In genomic region chr13:44796597-44797517, GRCh38 we compare ENCODE assay signal across 16 cellular contexts.
A peak's percentile ranks its signal among the peaks of the same experiment; 100 is the strongest.
DNase-seq lines count a peak whose midpoint lies in the region; ATAC-seq and TF ChIP-seq lines count a peak whose summit lies in the region.
"Had no signal": no experiment of that assay in that cellular context is flagged by ENCODE, and none has a peak within 500 bp of the region (broad histone marks: within the 10 kb centered on the region; RNA-seq: fewer than 3 reads in every experiment).

No MANE protein-coding gene starts in this region.

- no peak for TF ChIP-seq CTCF in osteoblast (IDR thresholded peaks at IDR 0.05; ENCODE audit: extremely low read depth, low read depth, low read length)

- H4K20me1 ChIP-seq in osteoblast (ENCODE audit: insufficient read depth, low read length) = no peaks in the 10 kb centered on the region
- H4K20me1 ChIP-seq: BLaER1 treated with 17β-estradiol and CSF1 and Interleukin-3, amounts not matched to agents 10 nM and 100 nM had no signal

- peak; percentile 37 for DNase-seq in DMS79 treated with DMSO at 0.1 percent for 48 hours (lab: John Stamatoyannopoulos, UW)
- DNase-seq in NCI-H1092 treated with DMSO at 0.1 percent for 48 hours (lab: John Stamatoyannopoulos, UW) = peak; percentile 26
- DNase-seq in astrocyte of the hippocampus (ENCODE audit: low read depth, low spot score) = peak; percentile 74
- DNase-seq in osteoblast (ENCODE audit: insufficient read length, low spot score, missing footprints) = no peak
- DNase-seq in T-helper 2 cell = no peak
- no peak for DNase-seq in activated CD4-positive, alpha-beta T cell treated with anti-CD3 and anti-CD28 coated beads, Interleukin-2, amount 10 ng/mL, durations not matched to agents 24 days and 14 days
- DNase-seq: activated CD4-positive, alpha-beta T cell treated with anti-CD3 and anti-CD28 coated beads for 48 hours; activated T-cell treated with anti-CD3 and anti-CD28 coated beads, Interleukin-2, amount 50 U/mL, for 1 hour; H9; NCI-H1417 treated with DMSO at 0.1 percent for 48 hours; uterus had no signal

- H3K9me3 Mint-ChIP-seq in activated T-helper 17 cell treated with anti-CD3 and anti-CD28 coated beads, Interleukin-2, amount 50 U/mL, for 72 hours = no peaks in the 10 kb centered on the region
- H3K9me3 Mint-ChIP-seq in activated CD4-positive, alpha-beta T cell treated with anti-CD3 and anti-CD28 coated beads, Interleukin-2, amount 10 ng/mL, durations not matched to agents 24 days and 14 days = no peaks in the 10 kb centered on the region
- H3K9me3 Mint-ChIP-seq: H9; stimulated activated naive CD8-positive, alpha-beta T cell treated with anti-CD3 and anti-CD28 coated beads, Interleukin-15, Interleukin-2, amounts not matched to agents 100 ng/mL and 50 ng/mL, for 24 hours; T-helper 2 cell treated with Interferon-gamma antibody and Interleukin-4, amounts not matched to agents 5 μg/mL and 100 μg/mL, for 36 hours had no signal

- H3K36me3 ChIP-seq in osteoblast (ENCODE audit: insufficient read depth, low read length) = no peaks in the 10 kb centered on the region
- H3K36me3 ChIP-seq: BLaER1 treated with 17β-estradiol and CSF1 and Interleukin-3, amounts not matched to agents 10 nM and 100 nM; uterus had no signal

- no peak overlapping the region for H3K4me3 Mint-ChIP-seq in activated T-helper 17 cell treated with anti-CD3 and anti-CD28 coated beads, Interleukin-2, amount 50 U/mL, for 72 hours
- no peak overlapping the region for H3K4me3 Mint-ChIP-seq in activated CD4-positive, alpha-beta T cell treated with anti-CD3 and anti-CD28 coated beads, Interleukin-2, amount 10 ng/mL, durations not matched to agents 24 days and 14 days
- H3K4me3 Mint-ChIP-seq: H9; stimulated activated naive CD8-positive, alpha-beta T cell treated with anti-CD3 and anti-CD28 coated beads, Interleukin-15, Interleukin-2, amounts not matched to agents 100 ng/mL and 50 ng/mL, for 24 hours; T-helper 2 cell treated with Interferon-gamma antibody and Interleukin-4, amounts not matched to agents 5 μg/mL and 100 μg/mL, for 36 hours had no signal

- no peaks in the 10 kb centered on the region for H3K27me3 ChIP-seq in osteoblast (ENCODE audit: insufficient read depth, low read length)
- H3K27me3 ChIP-seq: BLaER1 treated with 17β-estradiol and CSF1 and Interleukin-3, amounts not matched to agents 10 nM and 100 nM; uterus had no signal

- ATAC-seq in activated CD4-positive, CD25-positive, alpha-beta regulatory T cell treated with anti-CD3 and anti-CD28 coated beads, Interleukin-2, amount 50 U/mL, for 24 hours = no peak
- no peak for ATAC-seq in activated T-helper 17 cell treated with anti-CD3 and anti-CD28 coated beads, Interleukin-2, amount 50 U/mL, for 72 hours (replicated peaks)

- no peaks in the 10 kb centered on the region for H3K9me3 ChIP-seq in osteoblast (ENCODE audit: low read depth, low read length)
- H3K9me3 ChIP-seq: uterus had no signal

- H3K4me3 ChIP-seq in osteoblast (ENCODE audit: insufficient read depth, low read length) = no peak overlapping the region
- H3K4me3 ChIP-seq: BLaER1 treated with 17β-estradiol and CSF1 and Interleukin-3, amounts not matched to agents 10 nM and 100 nM; uterus had no signal

- H3K27me3 Mint-ChIP-seq in activated T-helper 17 cell treated with anti-CD3 and anti-CD28 coated beads, Interleukin-2, amount 50 U/mL, for 72 hours = no peaks in the 10 kb centered on the region
- H3K27me3 Mint-ChIP-seq in activated CD4-positive, alpha-beta T cell treated with anti-CD3 and anti-CD28 coated beads, Interleukin-2, amount 10 ng/mL, durations not matched to agents 24 days and 14 days = no peaks in the 10 kb centered on the region
- H3K27me3 Mint-ChIP-seq: stimulated activated naive CD8-positive, alpha-beta T cell treated with anti-CD3 and anti-CD28 coated beads, Interleukin-15, Interleukin-2, amounts not matched to agents 100 ng/mL and 50 ng/mL, for 24 hours had no signal

- H3K4me1 Mint-ChIP-seq in activated T-helper 17 cell treated with anti-CD3 and anti-CD28 coated beads, Interleukin-2, amount 50 U/mL, for 72 hours = no peaks in the 10 kb centered on the region
- H3K4me1 Mint-ChIP-seq in activated CD4-positive, alpha-beta T cell treated with anti-CD3 and anti-CD28 coated beads, Interleukin-2, amount 10 ng/mL, durations not matched to agents 24 days and 14 days = no peaks in the 10 kb centered on the region
- H3K4me1 Mint-ChIP-seq: H9 had no signal

- peak overlapping the region; percentile 23 for H2AFZ ChIP-seq in osteoblast (ENCODE audit: low read length)

- intact Hi-C loops in activated CD4-positive, alpha-beta T cell treated with anti-CD3 and anti-CD28 coated beads, Interleukin-2, amount 10 ng/mL, durations not matched to agents 24 days and 14 days (cut with micrococcal nuclease) = no loop called here

- no peak overlapping the region for H3K4me2 ChIP-seq in osteoblast (ENCODE audit: insufficient read depth, low read length)

- H3K36me3 Mint-ChIP-seq in activated T-helper 17 cell treated with anti-CD3 and anti-CD28 coated beads, Interleukin-2, amount 50 U/mL, for 72 hours (ENCODE audit: low read depth) = no peaks in the 10 kb centered on the region
- H3K36me3 Mint-ChIP-seq in activated CD4-positive, alpha-beta T cell treated with anti-CD3 and anti-CD28 coated beads, Interleukin-2, amount 10 ng/mL, durations not matched to agents 24 days and 14 days (ENCODE audit: low read depth) = no peaks in the 10 kb centered on the region

- no peaks in the 10 kb centered on the region for H3K79me2 ChIP-seq in osteoblast (ENCODE audit: insufficient read depth, low read length)

- no peak overlapping the region for H3K27ac ChIP-seq in osteoblast (ENCODE audit: low read depth, low read length)
- H3K27ac ChIP-seq: uterus had no signal

- H3K27ac Mint-ChIP-seq in activated T-helper 17 cell treated with anti-CD3 and anti-CD28 coated beads, Interleukin-2, amount 50 U/mL, for 72 hours = no peak overlapping the region
- H3K27ac Mint-ChIP-seq in activated CD4-positive, alpha-beta T cell treated with anti-CD3 and anti-CD28 coated beads, Interleukin-2, amount 10 ng/mL, durations not matched to agents 24 days and 14 days = no peak overlapping the region
- H3K27ac Mint-ChIP-seq: H9; stimulated activated naive CD8-positive, alpha-beta T cell treated with anti-CD3 and anti-CD28 coated beads, Interleukin-15, Interleukin-2, amounts not matched to agents 100 ng/mL and 50 ng/mL, for 24 hours; T-helper 2 cell treated with Interferon-gamma antibody and Interleukin-4, amounts not matched to agents 5 μg/mL and 100 μg/mL, for 36 hours had no signal

- peaks cover 1% of the 10 kb centered on the region for H3K4me1 ChIP-seq in osteoblast (ENCODE audit: insufficient read depth, low read length)
- H3K4me1 ChIP-seq: uterus had no signal

Comparison
In these comparisons a context has a peak if more than half of its experiments do, and no peak if none do; other contexts are left out.
1. DNase-seq: peak in DMS79 treated with DMSO at 0.1 percent for 48 hours (single experiment), NCI-H1092 treated with DMSO at 0.1 percent for 48 hours (single experiment) and astrocyte of the hippocampus (single experiment); none in osteoblast (single experiment), T-helper 2 cell (0 of 5) and activated CD4-positive, alpha-beta T cell treated with anti-CD3 and anti-CD28 coated beads, Interleukin-2, amount 10 ng/mL, durations not matched to agents 24 days and 14 days (single experiment).